8 cellular contexts compared by ENCODE assay signal in genomic region chr10:7787857-7788639, GRCh38. TPM values are rescaled to one million over a fixed set of nuclear protein-coding genes. Genes with fewer than 3 reads are reported as not detected.
A peak's percentile ranks its signal among the peaks of the same experiment; 100 is the strongest.
DNase-seq lines count a peak whose midpoint lies in the region; FAIRE-seq and TF ChIP-seq lines count a peak whose summit lies in the region.

TSS of gene ATP5F1C (plus strand) at chr10:7788177. CDS start at chr10:7788208, 31 bp downstream.
A gene with protein sequence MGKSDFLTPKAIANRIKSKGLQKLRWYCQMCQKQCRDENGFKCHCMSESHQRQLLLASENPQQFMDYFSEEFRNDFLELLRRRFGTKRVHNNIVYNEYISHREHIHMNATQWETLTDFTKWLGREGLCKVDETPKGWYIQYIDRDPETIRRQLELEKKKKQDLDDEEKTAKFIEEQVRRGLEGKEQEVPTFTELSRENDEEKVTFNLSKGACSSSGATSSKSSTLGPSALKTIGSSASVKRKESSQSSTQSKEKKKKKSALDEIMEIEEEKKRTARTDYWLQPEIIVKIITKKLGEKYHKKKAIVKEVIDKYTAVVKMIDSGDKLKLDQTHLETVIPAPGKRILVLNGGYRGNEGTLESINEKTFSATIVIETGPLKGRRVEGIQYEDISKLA (minus strand): TSS chr10:7787993. CDS start chr10:7787933, 60 bp downstream.

- peak within 1 kb of the TSS; percentile 82 for H3K9ac ChIP-seq in MM.1S (ENCODE audit: low read length)
- peak within 1 kb of the TSS; percentile 98 for H3K9ac ChIP-seq in neuronal stem cell (ENCODE audit: low read depth, low read length, poor library complexity)

- peak within 1 kb of the TSS; percentile 11 for H3K14ac ChIP-seq in neuronal stem cell (ENCODE audit: low read length)

- H4K8ac ChIP-seq in neuronal stem cell (ENCODE audit: low read depth, low read length), result no peak within 1 kb of the TSS

- H3K9me2 ChIP-seq in MM.1S (replicated peaks; ENCODE audit: insufficient read depth, low read length), result no peaks in the 10 kb centered on the region

- peaks cover 22% of the 10 kb centered on the region for H4K20me1 ChIP-seq in MM.1S (ENCODE audit: insufficient read depth, low read length)

- in situ Hi-C loops in HAP-1 (cut with MboI; ENCODE audit: low sequenced_read_pairs), result no loop called here

- no peak within 1 kb of the TSS for H2BK15ac ChIP-seq in neuronal stem cell (ENCODE audit: low read length)

- H3K9me3 ChIP-seq in HAP-1 (no peaks in the 10 kb centered on the region), MM.1S (replicated peaks; ENCODE audit: insufficient read depth, low read length) (no peaks in the 10 kb centered on the region), neuronal stem cell (replicated peaks in 1 of 2; ENCODE audit: control insufficient read depth in 2 of 2, insufficient read depth in 1 of 2, low read depth in 1 of 2, low read length in 2 of 2) (no peaks in the 10 kb centered on the region)

- H3K4me3 ChIP-seq in HAP-1 (peak within 1 kb of the TSS; percentile 77), MM.1S (ENCODE audit: low read length) (peak within 1 kb of the TSS; percentile 90), neuronal stem cell (ENCODE audit: low read length in 2 of 2) (peak within 1 kb of the TSS; percentile 96)

- H3K36me3 ChIP-seq in HAP-1 (replicated peaks), result peaks cover 10% of the 10 kb centered on the region; the same call in 1 of the 2 replicates
- H3K36me3 ChIP-seq in MM.1S (replicated peaks; ENCODE audit: insufficient read depth, low read length), result no peaks in the 10 kb centered on the region; the same call in 1 of the 2 replicates
- H3K36me3 ChIP-seq in neuronal stem cell (replicated peaks in 1 of 2; ENCODE audit: control insufficient read depth in 2 of 2, insufficient read depth in 2 of 2, low read length in 2 of 2), result peaks cover 2 to 48% of the 10 kb centered on the region in 2 donors

- H3F3A ChIP-seq in MM.1S (ENCODE audit: insufficient read depth, low read length), result no peaks in the 10 kb centered on the region

- H3K79me1 ChIP-seq in neuronal stem cell (ENCODE audit: low read depth, low read length), result peaks cover 8% of the 10 kb centered on the region

- H2AFZ ChIP-seq in MM.1S (ENCODE audit: low read length) (peak within 1 kb of the TSS; percentile 84), neuronal stem cell (ENCODE audit: low read length) (peak within 1 kb of the TSS; percentile 92)

- H2BK5ac ChIP-seq in neuronal stem cell (ENCODE audit: low read length), result peak within 1 kb of the TSS; percentile 47

- H4K91ac ChIP-seq in neuronal stem cell (ENCODE audit: low read depth, low read length, poor library complexity), result no peak within 1 kb of the TSS

- peak; percentile 94 to 97 for DNase-seq in HAP-1 (ENCODE audit: low spot score in 2 of 2)
- peak; percentile 96 for DNase-seq in MM.1S
- DNase-seq in SHP77 treated with DMSO at 0.1 percent for 48 hours (lab: John Stamatoyannopoulos, UW), result peak; percentile 80
- DNase-seq in activated gamma-delta T cell (lab: John Stamatoyannopoulos, UW), result peak; percentile 93
- peak; percentile 92 for DNase-seq in foreskin melanocyte
- peak; percentile 95 for DNase-seq in neuronal stem cell (ENCODE audit: low spot score)
- DNase-seq in substantia nigra (lab: John Stamatoyannopoulos, UW), result peak; percentile 78 to 98 (median 96)

- no peak within 1 kb of the TSS for H2BK12ac ChIP-seq in neuronal stem cell (ENCODE audit: low read length)

- WGBS in neuronal stem cell (ENCODE audit: extremely low coverage in 2 of 2, insufficient read length in 2 of 2, insufficient replicate concordance in 1 of 2), 2 donors, result no CpG with 5 or more reads among the region's 59 CpGs

- H3K4me2 ChIP-seq in MM.1S (ENCODE audit: low read depth, low read length), result peak within 1 kb of the TSS; percentile 94
- peak within 1 kb of the TSS; percentile 61 for H3K4me2 ChIP-seq in neuronal stem cell (ENCODE audit: insufficient read depth, low read length, poor library complexity, severe bottlenecking)

- no peak within 1 kb of the TSS for H3K4ac ChIP-seq in neuronal stem cell (ENCODE audit: low read length)

- no peak for TF ChIP-seq CTCF in MM.1S (IDR thresholded peaks at IDR 0.05; ENCODE audit: low read length)

- peaks cover 99% of the 10 kb centered on the region for H3K79me2 ChIP-seq in MM.1S (ENCODE audit: low read length)

- FAIRE-seq in G401.6 (lab: Jason Lieb, UNC), result peak; percentile 95

- H3K18ac ChIP-seq in neuronal stem cell (ENCODE audit: low read length), result peak within 1 kb of the TSS; percentile 95

- H3K4me1 ChIP-seq in HAP-1 (peaks cover 30% of the 10 kb centered on the region), MM.1S (ENCODE audit: low read length) (peaks cover 17% of the 10 kb centered on the region), neuronal stem cell (ENCODE audit: control insufficient read depth in 2 of 2, insufficient read depth in 1 of 2, low read depth in 1 of 2, low read length in 2 of 2) (peaks cover 4 to 10% of the 10 kb centered on the region in 2 donors)

- H2BK120ac ChIP-seq in neuronal stem cell (ENCODE audit: low read depth, low read length), result no peak within 1 kb of the TSS

- H3K27me3 ChIP-seq in HAP-1 (ENCODE audit: low read depth), result no peaks in the 10 kb centered on the region
- H3K27me3 ChIP-seq in MM.1S (replicated peaks; ENCODE audit: insufficient read depth, low read length), result no peaks in the 10 kb centered on the region
- no peaks in the 10 kb centered on the region for H3K27me3 ChIP-seq in neuronal stem cell (ENCODE audit: control insufficient read depth in 3 of 3, insufficient read depth in 3 of 3, low read depth in 1 of 3, low read length in 3 of 3)

- H3K23ac ChIP-seq in neuronal stem cell (ENCODE audit: low read depth, low read length, poor library complexity), result peak within 1 kb of the TSS; percentile 94

- H2AK5ac ChIP-seq in neuronal stem cell (ENCODE audit: low read depth, low read length), result peak within 1 kb of the TSS; percentile 34

- H3K27ac ChIP-seq in MM.1S (ENCODE audit: low read length), result peak within 1 kb of the TSS; percentile 46; the same call in 1 of the 2 replicates
- no peak within 1 kb of the TSS for H3K27ac ChIP-seq in neuronal stem cell (replicated peaks; ENCODE audit: low read length)
- H3K27ac ChIP-seq in substantia nigra (ENCODE audit: low read depth, low read length, poor library complexity, severe bottlenecking), result peak within 1 kb of the TSS; percentile 85

RNA-seq across cellular contexts. Expression of gene ATP5F1C, which starts in this region (rescaled TPM):
- 354 TPM for polyA plus RNA-seq in neuronal stem cell (2013, experiment 1 of 2)
- polyA plus RNA-seq in neuronal stem cell (2013, experiment 2 of 2), result 363 TPM

RNA-seq across cellular contexts. Expression of the second gene that starts in this region (rescaled TPM):
- 18.2 TPM for polyA plus RNA-seq in neuronal stem cell (2013, experiment 1 of 2)
- 18.0 TPM for polyA plus RNA-seq in neuronal stem cell (2013, experiment 2 of 2)
